In genomic region chr10:82256275-82256674, GRCh38 we compare ENCODE assay signal across 24 cellular contexts.
"Had no signal": no experiment of that assay in that cellular context is flagged by ENCODE, and none has a peak within 500 bp of the region (broad histone marks: within the 10 kb centered on the region; RNA-seq: fewer than 3 reads in every experiment).

No MANE protein-coding gene starts in this region.

- H3K9me3 ChIP-seq: left ventricle myocardium inferior, lower lobe of right lung, mucosa of descending colon, neutrophil, pancreas, right lobe of liver, thoracic aorta, tibial nerve, upper lobe of left lung had no signal

- H3K27ac Mint-ChIP-seq: effector memory CD8-positive, alpha-beta T cell; naive B cell; natural killer cell treated with Interleukin-12 subunit alpha and Interleukin-12 subunit beta and Interleukin-15 and Interleukin-18, amount 100 ng/mL, for 72 hours; stimulated activated naive B cell treated with anti-CD40 and anti-IgM and Interleukin-4, amounts not matched to agents 10 μg/mL and 1 μg/mL and 100 μg/mL, for 72 hours; stimulated activated naive CD8-positive, alpha-beta T cell treated with anti-CD3 and anti-CD28 coated beads, Interleukin-15, Interleukin-2, amounts not matched to agents 100 ng/mL and 50 ng/mL, for 24 hours had no signal

- H3K4me3 Mint-ChIP-seq: effector memory CD8-positive, alpha-beta T cell; naive B cell; natural killer cell treated with Interleukin-12 subunit alpha and Interleukin-12 subunit beta and Interleukin-15 and Interleukin-18, amount 100 ng/mL, for 72 hours; neural crest cell; stimulated activated naive B cell treated with anti-CD40 and anti-IgM and Interleukin-4, amounts not matched to agents 10 μg/mL and 1 μg/mL and 100 μg/mL, for 72 hours; stimulated activated naive CD8-positive, alpha-beta T cell treated with anti-CD3 and anti-CD28 coated beads, Interleukin-15, Interleukin-2, amounts not matched to agents 100 ng/mL and 50 ng/mL, for 24 hours had no signal

- H3K9me3 Mint-ChIP-seq: neural crest cell had no signal

- H3K36me3 Mint-ChIP-seq: naive B cell; stimulated activated naive B cell treated with anti-CD40 and anti-IgM and Interleukin-4, amounts not matched to agents 10 μg/mL and 1 μg/mL and 100 μg/mL, for 72 hours had no signal

- H3K4me3 ChIP-seq: coronary artery, left ventricle myocardium inferior, lower lobe of right lung, mucosa of descending colon, pancreas, right lobe of liver, thoracic aorta, tibial nerve, upper lobe of left lung had no signal

- H3K4me1 Mint-ChIP-seq: naive B cell; neural crest cell; stimulated activated naive B cell treated with anti-CD40 and anti-IgM and Interleukin-4, amounts not matched to agents 10 μg/mL and 1 μg/mL and 100 μg/mL, for 72 hours had no signal

- H3K36me3 ChIP-seq: left ventricle myocardium inferior, lower lobe of right lung, neutrophil, pancreas, right lobe of liver, thoracic aorta, tibial nerve, upper lobe of left lung had no signal

- H3K27me3 Mint-ChIP-seq: effector memory CD8-positive, alpha-beta T cell; natural killer cell treated with Interleukin-12 subunit alpha and Interleukin-12 subunit beta and Interleukin-15 and Interleukin-18, amount 100 ng/mL, for 72 hours; stimulated activated naive B cell treated with anti-CD40 and anti-IgM and Interleukin-4, amounts not matched to agents 10 μg/mL and 1 μg/mL and 100 μg/mL, for 72 hours; stimulated activated naive CD8-positive, alpha-beta T cell treated with anti-CD3 and anti-CD28 coated beads, Interleukin-15, Interleukin-2, amounts not matched to agents 100 ng/mL and 50 ng/mL, for 24 hours had no signal

- ATAC-seq: effector memory CD8-positive, alpha-beta T cell; left colon; lower lobe of right lung; mucosa of descending colon; natural killer cell treated with Interleukin-12 subunit alpha and Interleukin-12 subunit beta and Interleukin-15 and Interleukin-18, amount 100 ng/mL, for 72 hours; pancreas; right lobe of liver; stimulated activated naive B cell treated with anti-CD40 and anti-IgM and Interleukin-4, amounts not matched to agents 10 μg/mL and 1 μg/mL and 100 μg/mL, for 72 hours had no signal

- DNase-seq: effector memory CD8-positive, alpha-beta T cell; kidney glomerular epithelial cell; left colon; left ventricle myocardium inferior; lower lobe of right lung; mucosa of descending colon; naive B cell; pancreas; right lobe of liver; small intestine; stimulated activated CD4-positive, alpha-beta T cell treated with anti-CD3 and anti-CD28 coated beads, Interleukin-15, amount 100 ng/mL, for 24 hours; stimulated activated CD4-positive, alpha-beta T cell treated with anti-CD3 and anti-CD28 coated beads, Interleukin-2, amount 100 ng/mL, for 48 hours; stimulated activated naive B cell treated with anti-CD40 and anti-IgM and Interleukin-4, amounts not matched to agents 10 μg/mL and 1 μg/mL and 100 μg/mL, for 72 hours; upper lobe of left lung had no signal

- FAIRE-seq: frontal cortex, islet of Langerhans, pancreas, small intestine, urothelium cell line had no signal

- H3K27ac ChIP-seq: coronary artery, left ventricle myocardium inferior, lower lobe of right lung, neutrophil, pancreas, right lobe of liver, thoracic aorta, tibial nerve, upper lobe of left lung had no signal

- H3K4me1 ChIP-seq: left ventricle myocardium inferior, lower lobe of right lung, right lobe of liver, tibial nerve had no signal

- H3K27me3 ChIP-seq: neutrophil, pancreas, right lobe of liver, tibial nerve, upper lobe of left lung had no signal
